40 cellular contexts compared by ENCODE assay signal in the genomic region with DNA sequence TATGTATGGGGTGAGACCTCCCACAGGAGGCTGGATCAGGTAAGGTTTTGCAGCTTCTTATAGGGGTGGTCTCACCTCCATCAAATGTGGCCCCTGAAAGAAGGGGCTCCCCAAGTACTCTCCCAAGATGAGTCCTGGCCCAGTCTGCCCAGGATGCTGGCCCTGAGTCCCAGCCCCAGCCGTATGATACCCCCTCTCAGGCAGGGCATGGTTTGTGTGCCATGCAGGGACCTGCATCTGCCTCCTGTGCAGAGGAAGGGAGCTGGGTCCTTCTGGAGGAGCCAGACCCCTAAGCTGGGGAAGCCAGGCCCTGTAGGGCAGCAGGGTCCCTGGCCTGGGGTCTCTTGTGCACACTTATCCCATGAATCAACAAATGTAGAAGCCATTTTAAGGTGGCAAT. TPM values are rescaled to one million over a fixed set of nuclear protein-coding genes. Genes with fewer than 3 reads are reported as not detected.
"Had no signal": no experiment of that assay in that cellular context is flagged by ENCODE, and none has a peak within 500 bp of the region (broad histone marks: within the 10 kb centered on the region; RNA-seq: fewer than 3 reads in every experiment).

No MANE protein-coding gene starts in this region.

- FAIRE-seq: astrocyte, bronchial epithelial cell had no signal

- H3K27ac ChIP-seq: adrenal gland, ascending aorta, body of pancreas, brain microvascular endothelial cell, breast epithelium, cardiac muscle cell had no signal

- H3K4me1 ChIP-seq: adrenal gland, ascending aorta, body of pancreas, breast epithelium had no signal

- H3K36me3 ChIP-seq: adrenal gland, ascending aorta, brain microvascular endothelial cell, breast epithelium, cardiac muscle cell had no signal

- H3K9me3 ChIP-seq: adrenal gland, ascending aorta, body of pancreas had no signal

- ATAC-seq: activated naive CD4-positive, alpha-beta T cell treated with anti-CD3 and anti-CD28 coated beads, Interleukin-2, amount 50 U/mL, for 72 hours; activated naive CD8-positive, alpha-beta T cell treated with anti-CD3 and anti-CD28 coated beads, Interleukin-2, amount 50 U/mL, for 24 hours; activated T-cell treated with anti-CD3 and anti-CD28 coated beads, Interleukin-2, amount 50 U/mL, for 4 hours; activated T-cell treated with anti-CD3 and anti-CD28 coated beads, Interleukin-2, amount 50 U/mL, for 72 hours; activated T-helper 17 cell treated with anti-CD3 and anti-CD28 coated beads, Interleukin-2, amount 50 U/mL, for 72 hours; body of pancreas had no signal

- H3K27me3 ChIP-seq: adrenal gland, ascending aorta, body of pancreas, brain microvascular endothelial cell, breast epithelium, cardiac muscle cell had no signal

- H3K4me3 ChIP-seq: adrenal gland, ascending aorta, body of pancreas, breast epithelium, cardiac muscle cell had no signal

- DNase-seq: activated effector memory CD4-positive, alpha-beta T cell treated with anti-CD3 and anti-CD28 coated beads, Interleukin-2, amount 50 U/mL, for 16 hours; activated effector memory CD4-positive, alpha-beta T cell treated with Interleukin-2 at 50 U/mL for 16 hours; activated gamma-delta T cell; activated gamma-delta T cell treated with Interleukin-2 at 50 U/mL for 16 hours; activated naive CD4-positive, alpha-beta T cell; activated naive CD4-positive, alpha-beta T cell treated with anti-CD3 and anti-CD28 coated beads for 36 hours; activated naive CD4-positive, alpha-beta T cell treated with anti-CD3 and anti-CD28 coated beads, Interleukin-2, amount 10 ng/mL, durations not matched to agents 7 days and 5 days; activated naive CD4-positive, alpha-beta T cell treated with anti-CD3 and anti-CD28 coated beads, Interleukin-2, amount 50 U/mL, for 16 hours; activated naive CD4-positive, alpha-beta T cell treated with Interleukin-2 at 50 U/mL for 16 hours; activated naive CD8-positive, alpha-beta T cell treated with anti-CD3 and anti-CD28 coated beads for 36 hours; activated naive CD8-positive, alpha-beta T cell treated with anti-CD3 and anti-CD28 coated beads, Interleukin-2, amount 10 ng/mL, durations not matched to agents 7 days and 5 days; activated naive CD8-positive, alpha-beta T cell treated with anti-CD3 and anti-CD28 coated beads, Interleukin-2, amount 50 U/mL, for 24 hours; activated T-cell treated with anti-CD3 and anti-CD28 coated beads for 4 hours; activated T-cell treated with anti-CD3 and anti-CD28 coated beads, Interleukin-2, amount 50 U/mL, for 1 hour; activated T-cell treated with anti-CD3 and anti-CD28 coated beads, Interleukin-2, amount 50 U/mL, for 24 hours; activated T-cell treated with anti-CD3 and anti-CD28 coated beads, Interleukin-2, amount 50 U/mL, for 4 hours; activated T-cell treated with anti-CD3 and anti-CD28 coated beads, Interleukin-2, amount 50 U/mL, for 48 hours; activated T-cell treated with anti-CD3 and anti-CD28 coated beads, Interleukin-2, amount 50 U/mL, for 72 hours; amniotic stem cell; amygdala; anterior cingulate cortex; aorta; body of pancreas; brain microvascular endothelial cell; caudate nucleus; central memory CD4-positive, alpha-beta T cell; cerebellar nuclear complex had no signal

RNA-seq across cellular contexts. Expression of a gene that starts 35.1 kb away (rescaled TPM):
- total RNA-seq: activated naive CD4-positive, alpha-beta T cell treated with anti-CD3 and anti-CD28 coated beads for 36 hours; activated naive CD4-positive, alpha-beta T cell treated with anti-CD3 and anti-CD28 coated beads, Interleukin-2, amount 50 U/mL, for 72 hours; activated naive CD8-positive, alpha-beta T cell treated with anti-CD3 and anti-CD28 coated beads for 36 hours; activated naive CD8-positive, alpha-beta T cell treated with anti-CD3 and anti-CD28 coated beads, Interleukin-2, amount 10 ng/mL, durations not matched to agents 7 days and 5 days; activated T-cell treated with anti-CD3 and anti-CD28 coated beads, Interleukin-2, amount 50 U/mL, for 4 hours; activated T-cell treated with anti-CD3 and anti-CD28 coated beads, Interleukin-2, amount 50 U/mL, for 72 hours; activated T-helper 1 cell treated with anti-CD3 and anti-CD28 coated beads, Interleukin-12 subunit alpha, Interleukin-12 subunit beta, Interleukin-2, Interleukin-4 antibody, amounts not matched to agents 30 ng/mL and 10 ng/mL and 1 ng/mL, durations not matched to agents 14 hours and 24 hours and 36 hours; activated T-helper 17 cell treated with anti-CD3 and anti-CD28 coated beads, Interleukin-2, amount 50 U/mL, for 72 hours; activated T-helper 2 cell treated with anti-CD3 and anti-CD28 coated beads, Interferon-gamma antibody, Interleukin-2, Interleukin-4, amounts not matched to agents 10 μg/mL and 5 μg/mL and 100 μg/mL, durations not matched to agents 14 hours and 24 hours and 36 hours; adrenal gland; aorta; ascending aorta; astrocyte; body of pancreas; breast epithelium; bronchial epithelial cell; cardiac muscle cell; cardiac septum; cerebellum had no signal
- polyA plus RNA-seq: adipose tissue, adrenal gland, aorta, cardiac muscle cell had no signal
